In the genomic region with DNA sequence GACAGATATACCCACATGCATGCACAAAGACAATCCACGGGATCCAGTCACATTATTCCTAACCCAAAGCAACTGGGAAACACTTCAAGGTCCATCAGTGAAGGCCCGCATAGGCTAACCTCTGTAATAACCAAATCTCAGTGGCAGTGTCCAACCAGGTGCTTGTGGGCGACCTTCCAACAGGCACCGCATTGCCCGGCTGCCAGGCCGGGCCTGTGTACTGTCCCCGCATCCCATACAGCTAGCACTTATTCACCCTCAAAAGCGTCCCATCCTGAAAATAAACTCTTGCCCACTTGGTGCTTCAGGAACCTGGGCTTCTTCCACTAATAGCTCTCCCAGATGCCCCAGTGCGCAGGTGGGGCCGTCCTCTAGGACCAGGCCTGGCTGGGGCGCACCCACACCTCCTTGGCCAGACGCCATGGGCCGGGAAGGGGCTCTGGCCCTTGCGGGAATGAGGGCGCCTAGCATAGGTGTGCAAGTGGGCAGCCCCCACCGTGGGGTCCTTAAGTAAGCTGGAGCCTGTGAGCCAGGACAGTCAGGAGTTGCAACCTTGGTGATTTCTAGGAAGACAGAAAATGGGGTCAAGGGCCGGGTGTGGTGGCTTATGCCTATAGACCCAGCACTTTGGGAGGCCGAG, we compare ENCODE assay signal across 1 cellular context.
TF ChIP-seq lines count a peak whose summit lies in the region.

No MANE protein-coding gene starts in this region.

TF ChIP-seq in H1, 55 proteins besides CTCF, POLR2A, EP300 and RAD21:
- TF ChIP-seq CHD2 (IDR thresholded peaks at IDR 0.05; ENCODE audit: low read length) (no peak), KDM4A (IDR thresholded peaks at IDR 0.05; ENCODE audit: low read depth, low read length, severe bottlenecking) (no peak), HDAC2 (IDR thresholded peaks at IDR 0.05; ENCODE audit: borderline replicate concordance in 1 of 2, low read depth in 2 of 2, low read length in 2 of 2) (no peak), NANOG (IDR thresholded peaks at IDR 0.05; ENCODE audit: insufficient read depth, low read depth, low read length, poor library complexity, severe bottlenecking) (no peak), YY1 (IDR thresholded peaks at IDR 0.05; ENCODE audit: low read depth, low read length) (no peak)
